Comparison of ENCODE assay signal across 28 cellular contexts in the genomic region with DNA sequence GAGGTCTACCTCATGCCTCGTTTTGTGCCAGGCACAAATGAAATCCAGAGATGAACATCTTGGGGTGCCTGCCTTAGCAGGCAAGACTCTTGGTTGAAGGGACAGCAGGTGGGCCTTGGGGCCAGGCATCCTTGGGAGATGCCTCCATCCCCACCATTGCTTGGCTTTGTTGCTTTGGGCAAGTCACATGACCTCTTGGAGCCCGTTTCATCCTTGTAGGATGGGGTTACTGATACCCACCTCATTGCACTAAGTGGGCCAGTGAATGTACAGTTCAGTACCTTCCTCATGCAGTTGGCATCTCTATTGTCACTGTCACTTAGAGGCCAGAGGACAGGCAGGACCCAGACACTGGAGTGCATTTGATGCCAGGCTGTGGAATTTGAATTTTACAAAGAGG.
"Had no signal": no experiment of that assay in that cellular context is flagged by ENCODE, and none has a peak within 500 bp of the region (broad histone marks: within the 10 kb centered on the region; RNA-seq: fewer than 3 reads in every experiment).

No MANE protein-coding gene starts in this region.

- H3K4me2 ChIP-seq: smooth muscle cell had no signal

- H3K36me3 ChIP-seq: lower lobe of right lung, neural progenitor cell, neutrophil, ovary, right atrium auricular region, vagina had no signal

- H3K27ac ChIP-seq: lower lobe of right lung, neural progenitor cell, neutrophil, ovary, right lobe of liver, tibial nerve, vagina had no signal

- H2AFZ ChIP-seq: neural progenitor cell had no signal

- H3K36me3 Mint-ChIP-seq: neural progenitor cell, type B pancreatic cell had no signal

- H3K9me3 ChIP-seq: lower lobe of right lung, neutrophil, ovary, right atrium auricular region, right lobe of liver, vagina had no signal

- ATAC-seq: left cardiac atrium; left lobe of liver; lower lobe of right lung; naive thymus-derived CD8-positive, alpha-beta T cell; right lobe of liver; stimulated activated memory B cell treated with anti-CD40 and anti-IgM and Interleukin-4, amounts not matched to agents 10 μg/mL and 1 μg/mL and 100 μg/mL, for 72 hours; stimulated activated naive CD8-positive, alpha-beta T cell treated with anti-CD3 and anti-CD28 coated beads, Interleukin-15, amount 100 ng/mL, for 72 hours had no signal

- H3K4me3 Mint-ChIP-seq: naive thymus-derived CD8-positive, alpha-beta T cell; nephron progenitor cell; neural progenitor cell; stimulated activated memory B cell treated with anti-CD40 and anti-IgM and Interleukin-4, amounts not matched to agents 10 μg/mL and 1 μg/mL and 100 μg/mL, for 72 hours; stimulated activated naive CD8-positive, alpha-beta T cell treated with anti-CD3 and anti-CD28 coated beads, Interleukin-15, amount 100 ng/mL, for 72 hours; type B pancreatic cell had no signal

- H3K27ac Mint-ChIP-seq: nephron progenitor cell; neural progenitor cell; progenitor cell of endocrine pancreas; stimulated activated memory B cell treated with anti-CD40 and anti-IgM and Interleukin-4, amounts not matched to agents 10 μg/mL and 1 μg/mL and 100 μg/mL, for 72 hours; stimulated activated naive CD8-positive, alpha-beta T cell treated with anti-CD3 and anti-CD28 coated beads, Interleukin-15, amount 100 ng/mL, for 72 hours; type B pancreatic cell had no signal

- H3K9ac ChIP-seq: neural progenitor cell had no signal

- H3K27me3 ChIP-seq: neural progenitor cell, neutrophil, ovary, right atrium auricular region, right lobe of liver, tibial nerve, vagina had no signal

- H3K4me3 ChIP-seq: lower lobe of right lung, neural progenitor cell, ovary, right atrium auricular region, right lobe of liver, smooth muscle cell, tibial nerve, vagina had no signal

- H3K27me3 Mint-ChIP-seq: naive thymus-derived CD8-positive, alpha-beta T cell; stimulated activated naive CD8-positive, alpha-beta T cell treated with anti-CD3 and anti-CD28 coated beads, Interleukin-15, amount 100 ng/mL, for 72 hours; type B pancreatic cell had no signal

- H3K4me1 Mint-ChIP-seq: neural progenitor cell; stimulated activated memory B cell treated with anti-CD40 and anti-IgM and Interleukin-4, amounts not matched to agents 10 μg/mL and 1 μg/mL and 100 μg/mL, for 72 hours had no signal

- DNase-seq: hippocampal formation; kidney glomerular epithelial cell; left cardiac atrium; lower lobe of right lung; mammary epithelial cell; mesenchymal stem cell; naive thymus-derived CD8-positive, alpha-beta T cell; nephron progenitor cell; occipital lobe; ovary; right lobe of liver; stimulated activated CD4-positive, alpha-beta T cell treated with anti-CD3 and anti-CD28 coated beads, Interleukin-1b, Interleukin-23, amount 100 ng/mL, for 48 hours; stimulated activated CD4-positive, alpha-beta T cell treated with anti-CD3 and anti-CD28 coated beads, Interleukin-2, amount 100 ng/mL, for 48 hours; stimulated activated CD4-positive, alpha-beta T cell treated with anti-CD3 and anti-CD28 coated beads, Interleukin-4, amount 100 ng/mL, for 4 hours; stimulated activated CD8-positive, alpha-beta memory T cell treated with anti-CD3 and anti-CD28 coated beads, Interleukin-4, amount 100 ng/mL, for 48 hours; stimulated activated naive CD4-positive, alpha-beta T cell treated with Interleukin-2 at 50 U/mL for 16 hours; stimulated activated naive CD8-positive, alpha-beta T cell treated with anti-CD3 and anti-CD28 coated beads, Interleukin-15, amount 100 ng/mL, for 72 hours; substantia nigra had no signal
